In the genomic region with DNA sequence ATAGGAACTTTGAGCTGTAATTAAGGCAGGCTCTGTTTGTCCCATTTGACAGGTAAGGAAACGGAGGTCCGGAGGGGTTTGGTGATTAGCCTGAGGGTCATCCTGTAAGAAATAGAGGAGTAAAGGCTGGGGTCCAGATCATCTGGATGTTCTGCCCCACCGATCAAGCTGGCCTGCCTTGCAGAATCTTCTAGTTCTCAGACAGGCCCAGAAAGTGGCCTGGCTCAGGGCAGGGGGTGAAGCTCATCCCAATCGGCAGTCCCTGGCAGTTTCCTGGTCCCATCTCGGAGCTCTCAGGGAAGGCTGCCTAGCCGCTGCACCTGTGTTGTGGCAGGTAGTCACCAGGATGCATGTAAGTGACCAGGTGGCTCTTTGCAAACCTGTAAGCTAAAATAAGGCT, we compare ENCODE assay signal across 26 cellular contexts. TPM values are rescaled to one million over a fixed set of nuclear protein-coding genes. Genes with fewer than 3 reads are reported as not detected.
"Had no signal": no experiment of that assay in that cellular context is flagged by ENCODE, and none has a peak within 500 bp of the region (broad histone marks: within the 10 kb centered on the region; RNA-seq: fewer than 3 reads in every experiment).

No MANE protein-coding gene starts in this region.

- H3K27ac Mint-ChIP-seq: IgD-negative memory B cell had no signal

- FAIRE-seq: HTR-8/SVneo, K562, RCC 7860 had no signal

- ATAC-seq: K562, SK-N-SH treated with all-trans-retinoic acid at 6 μM for 48 hours had no signal

- H3K9me3 ChIP-seq: SJCRH30 had no signal

- H3K27ac ChIP-seq: HL-60, KMS-11, SJCRH30 had no signal

- DNase-seq: Kasumi-1, MV-4-11, NCI-H1048, NCI-H1105, NCI-H1417, NCI-H1436 treated with DMSO at 0.1 percent for 48 hours, NCI-H1694, NCI-H187 treated with DMSO at 0.1 percent for 48 hours, NCI-H2029 treated with DMSO at 0.1 percent for 48 hours, NCI-H226, NCI-H446, NCI-H510A, NCI-H524 treated with DMSO at 0.1 percent for 48 hours, NCI-H69, NCI-H774, RPMI8226, SHP77 treated with DMSO at 0.1 percent for 48 hours, SJCRH30 had no signal

- H3K9me3 Mint-ChIP-seq: IgD-negative memory B cell had no signal

- H3K4me3 ChIP-seq: K562, SJCRH30 had no signal

- H3K27me3 ChIP-seq: SJCRH30 had no signal

RNA-seq across cellular contexts. Expression of a gene that starts 13.6 kb away (rescaled TPM):
- total RNA-seq: K562, MCF 10A had no signal
